8 cellular contexts compared by ENCODE assay signal in genomic region chr19:4866595-4867424, GRCh38. TPM values are rescaled to one million over a fixed set of nuclear protein-coding genes. Genes with fewer than 3 reads are reported as not detected.
DNase-seq lines count a peak whose midpoint lies in the region; ATAC-seq and TF ChIP-seq lines count a peak whose summit lies in the region.

No MANE protein-coding gene starts in this region.

- H3K27ac Mint-ChIP-seq in activated CD8-positive, alpha-beta T cell treated with anti-CD3 and anti-CD28 coated beads for 36 hours, result peak overlapping the region; percentile 59
- H3K27ac Mint-ChIP-seq in endodermal cell, result peak overlapping the region; percentile 79

- H3K9me3 ChIP-seq in BLaER1, result no peaks in the 10 kb centered on the region
- no peaks in the 10 kb centered on the region for H3K9me3 ChIP-seq in KOPT-K1 (ENCODE audit: insufficient read depth, low read length, poor library complexity, severe bottlenecking)
- H3K9me3 ChIP-seq in endodermal cell (ENCODE audit: control insufficient read depth, low read length), result no peaks in the 10 kb centered on the region

- peak; percentile 75 for DNase-seq in activated CD8-positive, alpha-beta T cell treated with anti-CD3 and anti-CD28 coated beads for 36 hours
- DNase-seq in endodermal cell (peak; percentile 87), mucosa of gallbladder (ENCODE audit: low spot score) (peak; percentile 51), substantia nigra (lab: John Stamatoyannopoulos, UW) (peak in 18 of 49 donors; percentile 5 to 45 (median 20)), occipital lobe (lab: John Stamatoyannopoulos, UW) (no peak)

- peaks cover 18% of the 10 kb centered on the region for H3K36me3 ChIP-seq in BLaER1
- H3K36me3 ChIP-seq in KOPT-K1 (ENCODE audit: insufficient read depth, low read length), result no peaks in the 10 kb centered on the region; the same call in 1 of the 2 replicates
- peaks cover 13% of the 10 kb centered on the region for H3K36me3 ChIP-seq in endodermal cell (ENCODE audit: control insufficient read depth, insufficient read depth, low read length)

- no peaks in the 10 kb centered on the region for H3K36me3 Mint-ChIP-seq in activated CD8-positive, alpha-beta T cell treated with anti-CD3 and anti-CD28 coated beads for 36 hours (ENCODE audit: low read depth)
- peaks cover 16% of the 10 kb centered on the region for H3K36me3 Mint-ChIP-seq in endodermal cell (ENCODE audit: low read depth)

- H3K4me3 ChIP-seq in BLaER1 (peak overlapping the region; percentile 86), endodermal cell (ENCODE audit: low read length) (peak overlapping the region; percentile 94)

- peak; percentile 6 for ATAC-seq in activated CD8-positive, alpha-beta T cell treated with anti-CD3 and anti-CD28 coated beads for 36 hours
- no peak for ATAC-seq in GM21526 (IDR thresholded peaks at IDR 0.05; ENCODE audit: low FRiP score, unreplicated experiment)

- 15 to 32% methylated on average over 7 to 22 of the region's 22 CpGs for WGBS in endodermal cell (ENCODE audit: insufficient coverage in 1 of 2, insufficient read length in 1 of 2), 2 experiments

- H3K9ac ChIP-seq in BLaER1, result peak overlapping the region; percentile 91
- peak overlapping the region; percentile 86 for H3K9ac ChIP-seq in endodermal cell (ENCODE audit: extremely low read depth, low read length, poor library complexity, severe bottlenecking)

- H3K27me3 Mint-ChIP-seq in activated CD8-positive, alpha-beta T cell treated with anti-CD3 and anti-CD28 coated beads for 36 hours, result peaks cover 2% of the 10 kb centered on the region
- H3K27me3 Mint-ChIP-seq in endodermal cell (ENCODE audit: insufficient read depth), result no peaks in the 10 kb centered on the region

- H3K4me1 ChIP-seq in BLaER1, result peaks cover 85% of the 10 kb centered on the region
- no peaks in the 10 kb centered on the region for H3K4me1 ChIP-seq in endodermal cell (ENCODE audit: control insufficient read depth, insufficient read depth, low read length)

- intact Hi-C loops in activated CD8-positive, alpha-beta T cell treated with anti-CD3 and anti-CD28 coated beads for 36 hours (cut with micrococcal nuclease), result no loop called here

- CTCF ChIA-PET in activated CD8-positive, alpha-beta T cell treated with anti-CD3 and anti-CD28 coated beads for 36 hours (lab: Charles Lee), result interaction anchor here (1.1 to 8.5 kb wide), 10 partner anchors 15 to 172 kb away, joined by 3 to 110 read pairs (median 5); no protein-coding TSS in a partner anchor

- H3K4me3 Mint-ChIP-seq in activated CD8-positive, alpha-beta T cell treated with anti-CD3 and anti-CD28 coated beads for 36 hours, result peak overlapping the region; percentile 75
- peak overlapping the region; percentile 78 for H3K4me3 Mint-ChIP-seq in endodermal cell

- H3K27ac ChIP-seq in BLaER1, result peak overlapping the region; percentile 85
- H3K27ac ChIP-seq in KOPT-K1 (ENCODE audit: low read depth, low read length, poor library complexity, severe bottlenecking), result peak overlapping the region; percentile 78
- H3K27ac ChIP-seq in endodermal cell (ENCODE audit: low read depth, low read length), result no peak overlapping the region
- H3K27ac ChIP-seq in substantia nigra (ENCODE audit: low read depth, low read length, poor library complexity, severe bottlenecking), result peak overlapping the region; percentile 91

- no peaks in the 10 kb centered on the region for H3K9me3 Mint-ChIP-seq in activated CD8-positive, alpha-beta T cell treated with anti-CD3 and anti-CD28 coated beads for 36 hours
- H3K9me3 Mint-ChIP-seq in endodermal cell, result no peaks in the 10 kb centered on the region

- H4K20me1 ChIP-seq in BLaER1, result peaks cover 43% of the 10 kb centered on the region

- POLR2A ChIA-PET in activated CD8-positive, alpha-beta T cell treated with anti-CD3 and anti-CD28 coated beads for 36 hours (lab: Charles Lee), result interaction anchor here (0.6 to 8.6 kb wide), 8 partner anchors 13 to 213 kb away, joined by 3 to 82 read pairs (median 3); no protein-coding TSS in a partner anchor

- H3K27me3 ChIP-seq in BLaER1, result no peaks in the 10 kb centered on the region
- H3K27me3 ChIP-seq in endodermal cell (ENCODE audit: control insufficient read depth, insufficient read depth, low read length, poor library complexity, severe bottlenecking), result no peaks in the 10 kb centered on the region

- H3K4me1 Mint-ChIP-seq in activated CD8-positive, alpha-beta T cell treated with anti-CD3 and anti-CD28 coated beads for 36 hours (ENCODE audit: low read depth), result peaks cover 12% of the 10 kb centered on the region
- H3K4me1 Mint-ChIP-seq in endodermal cell, result peaks cover 5% of the 10 kb centered on the region

- no peak for TF ChIP-seq CTCF in activated CD8-positive, alpha-beta T cell treated with anti-CD3 and anti-CD28 coated beads for 36 hours (IDR thresholded peaks at IDR 0.05)
- peak; percentile 11 for TF ChIP-seq CTCF in endodermal cell (conservative IDR thresholded peaks at IDR 0.05)

- peak overlapping the region; percentile 95 for H3K4me2 ChIP-seq in BLaER1

RNA-seq across cellular contexts. Expression of gene PLIN3, which starts 0.7 kb away (rescaled TPM):
- total RNA-seq in activated CD8-positive, alpha-beta T cell treated with anti-CD3 and anti-CD28 coated beads for 36 hours, result 10 to 100 TPM; 15.5 to 23.5 TPM
- total RNA-seq in endodermal cell, result 10 to 100 TPM; 80.0 to 80.9 TPM
- 62.6 TPM for polyA plus RNA-seq in endodermal cell (2013, experiment 1 of 2)
- 69.5 TPM for polyA plus RNA-seq in endodermal cell (2013, experiment 2 of 2)
- 60.2 TPM for total RNA-seq in mucosa of gallbladder
- total RNA-seq in occipital lobe, result 12.8 TPM

RNA-seq across cellular contexts. Expression of gene TICAM1, which starts 35.3 kb away (rescaled TPM):
- total RNA-seq in activated CD8-positive, alpha-beta T cell treated with anti-CD3 and anti-CD28 coated beads for 36 hours, result 10 to 100 TPM; 17.4 to 17.5 TPM
- total RNA-seq in endodermal cell (1 to 10 TPM; 2.9 to 4.6 TPM), mucosa of gallbladder (26.8 TPM), occipital lobe (0.78 TPM)
- polyA plus RNA-seq in endodermal cell (2013, experiment 1 of 2), result 1.1 TPM
- 0.75 TPM for polyA plus RNA-seq in endodermal cell (2013, experiment 2 of 2)

RNA-seq across cellular contexts. Expression of gene ARRDC5, which starts 35.9 kb away (rescaled TPM):
- total RNA-seq in activated CD8-positive, alpha-beta T cell treated with anti-CD3 and anti-CD28 coated beads for 36 hours, result under 1 TPM; 0.18 to 0.20 TPM
- total RNA-seq in endodermal cell (not detected), mucosa of gallbladder (0.52 TPM), occipital lobe (not detected)
- polyA plus RNA-seq in endodermal cell (2013, experiment 1 of 2), result not detected
- not detected for polyA plus RNA-seq in endodermal cell (2013, experiment 2 of 2)

RNA-seq across cellular contexts. Expression of gene UHRF1, which starts 42.5 kb away (rescaled TPM):
- total RNA-seq in activated CD8-positive, alpha-beta T cell treated with anti-CD3 and anti-CD28 coated beads for 36 hours, result 100 to 1,000 TPM; 173 to 175 TPM
- 10 to 100 TPM; 54.6 to 59.4 TPM for total RNA-seq in endodermal cell
- polyA plus RNA-seq in endodermal cell (2013, experiment 1 of 2), result 59.3 TPM
- 57.0 TPM for polyA plus RNA-seq in endodermal cell (2013, experiment 2 of 2)
- total RNA-seq in mucosa of gallbladder, result 4.5 TPM
- total RNA-seq in occipital lobe, result 8.3 TPM
